8 cellular contexts compared by ENCODE assay signal in the genomic region with DNA sequence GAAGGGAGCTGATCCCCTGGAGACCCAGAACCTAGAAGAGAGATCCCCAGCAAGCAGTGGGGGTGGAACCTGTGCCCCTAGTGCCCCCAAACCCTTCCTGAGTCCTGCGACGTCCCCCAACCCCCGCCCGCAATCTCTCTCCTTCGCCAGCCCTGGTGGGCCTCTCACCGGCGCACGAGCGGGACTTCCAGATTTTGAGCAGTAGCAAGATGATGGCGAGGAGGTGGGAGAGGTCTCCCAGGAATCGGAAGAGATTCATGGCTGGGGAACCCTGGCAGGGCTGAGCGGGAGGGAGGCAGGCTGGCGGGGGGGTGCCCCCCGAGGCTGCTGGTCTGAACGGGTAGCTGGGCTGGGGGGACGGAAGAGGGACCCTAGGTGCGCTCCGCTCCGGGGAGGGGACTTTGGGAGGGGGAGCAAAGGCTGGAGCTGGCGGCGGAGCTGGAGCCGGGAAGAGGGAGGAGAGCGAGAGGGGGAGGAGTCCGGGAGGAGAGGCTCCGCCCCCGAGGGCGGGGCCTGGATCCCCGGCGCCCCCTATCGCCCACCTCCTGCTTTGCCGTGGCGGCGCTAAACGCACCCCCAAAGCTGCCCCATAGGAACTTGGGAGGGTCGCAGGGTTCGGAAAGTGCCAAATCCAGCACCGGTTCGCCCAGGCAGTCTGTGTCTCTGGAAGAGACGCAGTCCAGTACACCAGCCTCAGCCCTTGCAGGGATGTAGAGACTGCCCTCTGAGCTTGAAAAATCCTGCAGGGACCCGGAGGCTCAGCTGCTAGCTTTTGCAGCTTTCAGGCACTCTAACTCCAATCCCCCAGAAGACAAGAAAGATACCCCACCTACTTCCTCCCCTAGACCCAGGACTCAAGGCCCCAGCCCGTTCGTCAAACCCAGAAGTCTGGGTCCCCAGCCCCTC. TPM values are rescaled to one million over a fixed set of nuclear protein-coding genes. Genes with fewer than 3 reads are reported as not detected.
DNase-seq lines count a peak whose midpoint lies in the region; FAIRE-seq and TF ChIP-seq lines count a peak whose summit lies in the region.

A gene (minus strand): TSS at position 452 of the 906 bp plus-strand sequence. CDS start 193 bp downstream, at position 259.

- peak; percentile 87 for TF ChIP-seq CTCF in glutamatergic neuron (IDR thresholded peaks at IDR 0.05; ENCODE audit: partially characterized antibody, unreplicated experiment)
- peak; percentile 82 for TF ChIP-seq CTCF in osteoblast (IDR thresholded peaks at IDR 0.05; ENCODE audit: extremely low read depth, low read depth, low read length)
- TF ChIP-seq CTCF in tibial nerve (IDR thresholded peaks at IDR 0.05): peak; percentile 88 to 96 (median 94)

- H3K9me3 Mint-ChIP-seq in activated naive CD8-positive, alpha-beta T cell (ENCODE audit: low read depth): no peaks in the 10 kb centered on the region
- H3K9me3 Mint-ChIP-seq in glutamatergic neuron (ENCODE audit: unreplicated experiment): no peaks in the 10 kb centered on the region

- H4K20me1 ChIP-seq in osteoblast (ENCODE audit: insufficient read depth, low read length): peaks cover 20% of the 10 kb centered on the region

- H3K27me3 Mint-ChIP-seq in activated naive CD8-positive, alpha-beta T cell: peaks cover 5% of the 10 kb centered on the region
- peaks cover 4% of the 10 kb centered on the region for H3K27me3 Mint-ChIP-seq in glutamatergic neuron (ENCODE audit: unreplicated experiment)

- peaks cover 2% of the 10 kb centered on the region for H3K36me3 Mint-ChIP-seq in activated naive CD8-positive, alpha-beta T cell
- no peaks in the 10 kb centered on the region for H3K36me3 Mint-ChIP-seq in glutamatergic neuron (ENCODE audit: unreplicated experiment)

- no peaks in the 10 kb centered on the region for H3K9me3 ChIP-seq in SK-N-MC (ENCODE audit: low read depth, low read length)
- no peaks in the 10 kb centered on the region for H3K9me3 ChIP-seq in osteoblast (ENCODE audit: low read depth, low read length)
- H3K9me3 ChIP-seq in tibial nerve: no peaks in the 10 kb centered on the region

- peak within 1 kb of the TSS; percentile 88 for H3K4me2 ChIP-seq in osteoblast (ENCODE audit: insufficient read depth, low read length)

- TF ChIP-seq POLR2A in tibial nerve (IDR thresholded peaks at IDR 0.05): peak; percentile 30 to 60

- peak within 1 kb of the TSS; percentile 91 for H3K27ac Mint-ChIP-seq in activated naive CD8-positive, alpha-beta T cell
- H3K27ac Mint-ChIP-seq in glutamatergic neuron (ENCODE audit: unreplicated experiment): peak within 1 kb of the TSS; percentile 89

- 4 to 6% methylated on average over 34 to 39 of the region's 42 CpGs for WGBS in tibial nerve, 2 donors

- DNase-seq in C1 segment of cervical spinal cord (lab: John Stamatoyannopoulos, UW) (peak in 13 of 14 donors; percentile 27 to 82 (median 64)), GM19239 (ENCODE audit: insufficient read length, low spot score) (peak; percentile 85), SK-N-MC (ENCODE audit: low read depth, low spot score) (no peak), glutamatergic neuron (peak; percentile 85), osteoblast (ENCODE audit: insufficient read length, low spot score, missing footprints) (peak; percentile 99), tibial nerve (ENCODE audit: low spot score in 2 of 2) (peak; percentile 54 to 71)

- H2AFZ ChIP-seq in osteoblast (ENCODE audit: low read length): peak within 1 kb of the TSS; percentile 86

- peak; percentile 26 for FAIRE-seq in GM19239 (lab: Jason Lieb, UNC)

- H3K9ac ChIP-seq in SK-N-MC (ENCODE audit: insufficient read length): peak within 1 kb of the TSS; percentile 91

- peaks cover 29% of the 10 kb centered on the region for H3K4me1 Mint-ChIP-seq in activated naive CD8-positive, alpha-beta T cell (ENCODE audit: low read depth)
- peaks cover 8% of the 10 kb centered on the region for H3K4me1 Mint-ChIP-seq in glutamatergic neuron (ENCODE audit: low read depth, unreplicated experiment)

- peak within 1 kb of the TSS; percentile 92 for H3K4me3 Mint-ChIP-seq in activated naive CD8-positive, alpha-beta T cell
- peak within 1 kb of the TSS; percentile 99 for H3K4me3 Mint-ChIP-seq in glutamatergic neuron (ENCODE audit: unreplicated experiment)

- H3K27me3 ChIP-seq in osteoblast (ENCODE audit: insufficient read depth, low read length) (peaks cover 39% of the 10 kb centered on the region), tibial nerve (peaks cover 0 to 39% of the 10 kb centered on the region in 2 donors)

- H3K27ac ChIP-seq in SK-N-MC (peak within 1 kb of the TSS; percentile 69), osteoblast (ENCODE audit: low read depth, low read length) (peak within 1 kb of the TSS; percentile 98), tibial nerve (peak within 1 kb of the TSS; percentile 76 to 90 (median 90))

- H3K36me3 ChIP-seq in SK-N-MC (ENCODE audit: insufficient read depth, low read length) (peaks cover 27% of the 10 kb centered on the region), osteoblast (ENCODE audit: insufficient read depth, low read length) (peaks cover 30% of the 10 kb centered on the region), tibial nerve (peaks cover 0 to 34% (median 13%) of the 10 kb centered on the region in 3 donors)

- H3K4me3 ChIP-seq in SK-N-MC (peak within 1 kb of the TSS; percentile 79), osteoblast (ENCODE audit: insufficient read depth, low read length) (peak within 1 kb of the TSS; percentile 95), tibial nerve (peak within 1 kb of the TSS; percentile 69 to 87 (median 84))

- H3K79me2 ChIP-seq in osteoblast (ENCODE audit: insufficient read depth, low read length): peaks cover 43% of the 10 kb centered on the region

- H3K4me1 ChIP-seq in osteoblast (ENCODE audit: insufficient read depth, low read length) (peaks cover 4% of the 10 kb centered on the region), tibial nerve (peaks cover 0 to 54% (median 13%) of the 10 kb centered on the region in 4 donors)

- TF ChIP-seq EP300 in Ishikawa (IDR thresholded peaks at IDR 0.05; ENCODE audit: borderline replicate concordance) (no peak), tibial nerve (IDR thresholded peaks at IDR 0.05) (peak in 1 of 2 donors; percentile 81)

- TF ChIP-seq RAD21 in Ishikawa (IDR thresholded peaks at IDR 0.05; ENCODE audit: low read depth): peak; percentile 22; the same call in 1 of the 2 replicates

TF ChIP-seq in Ishikawa, 13 proteins besides CTCF, POLR2A, EP300 and RAD21:
- TF ChIP-seq TAF1 (IDR thresholded peaks at IDR 0.05; ENCODE audit: low read depth) (peak; percentile 63), TCF12 (IDR thresholded peaks at IDR 0.05; ENCODE audit: low read depth) (0 out of 2 replicates have a peak, but pooled peaks have one; percentile 24), YY1 (IDR thresholded peaks at IDR 0.05; ENCODE audit: low read depth) (peak; percentile 10; the same call in 1 of the 2 replicates), ZBTB7A (IDR thresholded peaks at IDR 0.05; ENCODE audit: low read depth) (0 out of 2 replicates have a peak, but pooled peaks have one; percentile 83)
- TF ChIP-seq, protein P1, sequence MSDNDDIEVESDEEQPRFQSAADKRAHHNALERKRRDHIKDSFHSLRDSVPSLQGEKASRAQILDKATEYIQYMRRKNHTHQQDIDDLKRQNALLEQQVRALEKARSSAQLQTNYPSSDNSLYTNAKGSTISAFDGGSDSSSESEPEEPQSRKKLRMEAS (IDR thresholded peaks at IDR 0.05): no peak
- TF ChIP-seq, protein P2, sequence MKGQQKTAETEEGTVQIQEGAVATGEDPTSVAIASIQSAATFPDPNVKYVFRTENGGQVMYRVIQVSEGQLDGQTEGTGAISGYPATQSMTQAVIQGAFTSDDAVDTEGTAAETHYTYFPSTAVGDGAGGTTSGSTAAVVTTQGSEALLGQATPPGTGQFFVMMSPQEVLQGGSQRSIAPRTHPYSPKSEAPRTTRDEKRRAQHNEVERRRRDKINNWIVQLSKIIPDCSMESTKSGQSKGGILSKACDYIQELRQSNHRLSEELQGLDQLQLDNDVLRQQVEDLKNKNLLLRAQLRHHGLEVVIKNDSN (IDR thresholded peaks at IDR 0.05): no peak

RNA-seq across cellular contexts. Expression of the gene that starts here (rescaled TPM):
- total RNA-seq in glutamatergic neuron (ENCODE audit: unreplicated experiment): 213 TPM
- total RNA-seq in osteoblast: 95.2 and 119 TPM in 2 replicates
- 10 to 100 TPM; 51.3 to 78.6 (median 65.8) TPM for total RNA-seq in tibial nerve
